9 cellular contexts compared by ENCODE assay signal in the genomic region with DNA sequence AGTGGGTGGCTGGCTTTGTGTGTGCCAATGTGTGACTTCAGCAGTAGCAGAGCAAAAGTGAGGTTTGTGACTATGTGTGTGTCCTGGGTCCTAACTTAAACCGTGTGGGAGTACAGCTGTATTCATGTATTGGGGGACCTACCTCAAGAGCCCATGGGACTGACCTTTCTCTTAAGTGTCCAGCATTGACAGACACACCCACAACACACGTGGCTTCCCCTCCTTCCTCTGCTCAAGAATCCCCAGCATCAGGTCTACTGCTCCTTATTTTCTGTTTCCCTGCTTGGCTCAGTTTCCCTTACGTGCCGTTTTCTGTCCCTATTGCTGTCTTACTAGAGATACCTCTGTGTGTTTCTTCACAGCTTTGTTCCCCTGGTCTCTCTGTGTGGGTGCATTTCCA. TPM values are rescaled to one million over a fixed set of nuclear protein-coding genes. Genes with fewer than 3 reads are reported as not detected.
A peak's percentile ranks its signal among the peaks of the same experiment; 100 is the strongest.
DNase-seq lines count a peak whose midpoint lies in the region; ATAC-seq, FAIRE-seq and TF ChIP-seq lines count a peak whose summit lies in the region.
"Had no signal": no experiment of that assay in that cellular context is flagged by ENCODE, and none has a peak within 500 bp of the region (broad histone marks: within the 10 kb centered on the region; RNA-seq: fewer than 3 reads in every experiment).

No MANE protein-coding gene starts in this region.

- ATAC-seq in HG02763 (IDR thresholded peaks at IDR 0.05; ENCODE audit: unreplicated experiment): no peak

- peak overlapping the region; percentile 37 for H3K4me3 Mint-ChIP-seq in dendritic cell treated with granulocyte-macrophage colony-stimulating factor and Interleukin-4, amounts not matched to agents 40 ng/mL and 50 ng/mL, for 4 days
- H3K4me3 Mint-ChIP-seq in nephron progenitor cell: peak overlapping the region; percentile 82

- H3K27ac ChIP-seq in A673 (ENCODE audit: low read depth, low read length, poor library complexity, severe bottlenecking): peak overlapping the region; percentile 74

- H3K4me1 Mint-ChIP-seq in dendritic cell treated with granulocyte-macrophage colony-stimulating factor and Interleukin-4, amounts not matched to agents 40 ng/mL and 50 ng/mL, for 4 days (ENCODE audit: low read depth): peaks cover 37% of the 10 kb centered on the region
- H3K4me1 Mint-ChIP-seq in nephron progenitor cell: peaks cover 89% of the 10 kb centered on the region

- H3K27me3 Mint-ChIP-seq in dendritic cell treated with granulocyte-macrophage colony-stimulating factor and Interleukin-4, amounts not matched to agents 40 ng/mL and 50 ng/mL, for 4 days: peaks cover 23% of the 10 kb centered on the region
- H3K27me3 Mint-ChIP-seq in nephron progenitor cell (ENCODE audit: low read depth, poor library complexity): peaks cover 4% of the 10 kb centered on the region

- H3K9me3 ChIP-seq in A673 (ENCODE audit: low read depth, low read length, poor library complexity, severe bottlenecking): no peaks in the 10 kb centered on the region

- H3K4me3 ChIP-seq in A673 (ENCODE audit: low read depth, low read length, poor library complexity, severe bottlenecking) (no peak overlapping the region), LNCaP clone FGC (ENCODE audit: low read depth, low read length) (peak overlapping the region; percentile 55)

- no peak for TF ChIP-seq POLR2A in GM12891 (IDR thresholded peaks at IDR 0.05; ENCODE audit: low read depth, low read length)

- intact Hi-C loops in A673 (cut with micrococcal nuclease; ENCODE audit: unreplicated experiment): no loop called here
- intact Hi-C loops in dendritic cell treated with granulocyte-macrophage colony-stimulating factor and Interleukin-4, amounts not matched to agents 40 ng/mL and 50 ng/mL, for 4 days (cut with micrococcal nuclease): no loop called here

- DNase-seq in A673 (ENCODE audit: low spot score): no peak
- no peak for DNase-seq in LNCaP clone FGC (ENCODE audit: low read depth)
- DNase-seq in nephron progenitor cell: no peak
- no peak for DNase-seq in globus pallidus (ENCODE audit: low spot score)
- no peak for DNase-seq in GM12891 (ENCODE audit: insufficient read length, low spot score)
- no peak for DNase-seq in NCI-H524 treated with DMSO at 0.1 percent for 48 hours (lab: John Stamatoyannopoulos, UW)
- DNase-seq: DMS79 treated with DMSO at 0.1 percent for 48 hours had no signal

- no peaks in the 10 kb centered on the region for H3K9me3 Mint-ChIP-seq in dendritic cell treated with granulocyte-macrophage colony-stimulating factor and Interleukin-4, amounts not matched to agents 40 ng/mL and 50 ng/mL, for 4 days
- no peaks in the 10 kb centered on the region for H3K9me3 Mint-ChIP-seq in nephron progenitor cell

- peaks cover 25% of the 10 kb centered on the region for H3K4me1 ChIP-seq in A673 (ENCODE audit: insufficient read depth, low read length, poor library complexity, severe bottlenecking)

- BruUV-seq in A673 (replicated peaks; lab: Mats Ljungman, UMichigan): no TSS peak

- TF ChIP-seq CTCF in A673 (conservative IDR thresholded peaks at IDR 0.05; ENCODE audit: low read depth, low read length) (no peak), LNCaP clone FGC (IDR thresholded peaks at IDR 0.05; ENCODE audit: control insufficient read depth, extremely low read depth, insufficient read depth) (no peak), nephron progenitor cell (IDR thresholded peaks at IDR 0.05) (no peak)

- POLR2A ChIA-PET in A673 (lab: Charles Lee; ENCODE audit: low non-redundant PET): no interaction called here

- CTCF ChIA-PET in A673 (lab: Charles Lee): no interaction called here

- H3K36me3 ChIP-seq in A673 (ENCODE audit: insufficient read depth, low read length, poor library complexity, severe bottlenecking): peaks cover 17% of the 10 kb centered on the region

- FAIRE-seq in GM12891 (lab: Jason Lieb, UNC): no peak

- peak overlapping the region; percentile 52 for H3K27ac Mint-ChIP-seq in dendritic cell treated with granulocyte-macrophage colony-stimulating factor and Interleukin-4, amounts not matched to agents 40 ng/mL and 50 ng/mL, for 4 days
- H3K27ac Mint-ChIP-seq in nephron progenitor cell: peak overlapping the region; percentile 98

- H3K36me3 Mint-ChIP-seq in dendritic cell treated with granulocyte-macrophage colony-stimulating factor and Interleukin-4, amounts not matched to agents 40 ng/mL and 50 ng/mL, for 4 days (ENCODE audit: low read depth): peaks cover 33% of the 10 kb centered on the region
- peaks cover 23% of the 10 kb centered on the region for H3K36me3 Mint-ChIP-seq in nephron progenitor cell (ENCODE audit: low read depth)

- no peaks in the 10 kb centered on the region for H3K27me3 ChIP-seq in A673 (replicated peaks; ENCODE audit: insufficient read depth, low read depth, low read length, poor library complexity)

TF ChIP-seq in GM12891, 5 proteins besides CTCF, POLR2A, EP300 and RAD21:
- TF ChIP-seq POLR2AphosphoS5 (IDR thresholded peaks at IDR 0.05; ENCODE audit: low read depth, low read length) (no peak), SPI1 (IDR thresholded peaks at IDR 0.05; ENCODE audit: low read depth, low read length) (no peak), TAF1 (IDR thresholded peaks at IDR 0.05; ENCODE audit: low read depth, low read length) (no peak), PAX5 (IDR thresholded peaks at IDR 0.05; ENCODE audit: insufficient read depth, low read length, severe bottlenecking) (no peak), POU2F2 (IDR thresholded peaks at IDR 0.05; ENCODE audit: low read depth, low read length) (no peak)

RNA-seq across cellular contexts. Expression of a gene that starts 0.6 kb away (rescaled TPM):
- 5.6 and 12.1 TPM in 2 replicates for total RNA-seq in A673 (2021)
- 6.9 TPM for polyA plus RNA-seq in GM12891 (2012; ENCODE audit: low read depth, missing spikeins)

RNA-seq across cellular contexts. Expression of a gene that starts 6.1 kb away (rescaled TPM):
- 27.6 and 37.6 TPM in 2 replicates for total RNA-seq in A673 (2021)
- 18.2 TPM for polyA plus RNA-seq in GM12891 (2012; ENCODE audit: low read depth, missing spikeins)

RNA-seq across cellular contexts. Expression of a gene that starts 9.8 kb away (rescaled TPM):
- total RNA-seq in A673 (2021): not detected in 2 replicates
- not detected for polyA plus RNA-seq in GM12891 (2012; ENCODE audit: low read depth, missing spikeins)

RNA-seq across cellular contexts. Expression of a gene that starts 15.0 kb away (rescaled TPM):
- total RNA-seq in A673 (2021): 165 and 172 TPM in 2 replicates
- 14.9 TPM for polyA plus RNA-seq in GM12891 (2012; ENCODE audit: low read depth, missing spikeins)

RNA-seq across cellular contexts. Expression of a gene that starts 23.7 kb away (rescaled TPM):
- total RNA-seq in A673 (2021): not detected in 2 replicates
- not detected for polyA plus RNA-seq in GM12891 (2012; ENCODE audit: low read depth, missing spikeins)
